In genomic region chr15:71883447-71883846, GRCh38 we compare ENCODE assay signal across 1 cellular context.
TF ChIP-seq lines count a peak whose summit lies in the region.

No MANE protein-coding gene starts in this region.

TF ChIP-seq in K562, 482 proteins besides CTCF, POLR2A, EP300 and RAD21 (continued from another document):
- TF ChIP-seq MAZ (CRISPR knock-in tag; conservative IDR thresholded peaks at IDR 0.05 in 1 of 2, IDR thresholded peaks at IDR 0.05 in 1 of 2) (no peak), JUNB (CRISPR knock-in tag; conservative IDR thresholded peaks at IDR 0.05) (no peak), ZNF655 (CRISPR knock-in tag; IDR thresholded peaks at IDR 0.05) (no peak)
- TF ChIP-seq, protein P1, sequence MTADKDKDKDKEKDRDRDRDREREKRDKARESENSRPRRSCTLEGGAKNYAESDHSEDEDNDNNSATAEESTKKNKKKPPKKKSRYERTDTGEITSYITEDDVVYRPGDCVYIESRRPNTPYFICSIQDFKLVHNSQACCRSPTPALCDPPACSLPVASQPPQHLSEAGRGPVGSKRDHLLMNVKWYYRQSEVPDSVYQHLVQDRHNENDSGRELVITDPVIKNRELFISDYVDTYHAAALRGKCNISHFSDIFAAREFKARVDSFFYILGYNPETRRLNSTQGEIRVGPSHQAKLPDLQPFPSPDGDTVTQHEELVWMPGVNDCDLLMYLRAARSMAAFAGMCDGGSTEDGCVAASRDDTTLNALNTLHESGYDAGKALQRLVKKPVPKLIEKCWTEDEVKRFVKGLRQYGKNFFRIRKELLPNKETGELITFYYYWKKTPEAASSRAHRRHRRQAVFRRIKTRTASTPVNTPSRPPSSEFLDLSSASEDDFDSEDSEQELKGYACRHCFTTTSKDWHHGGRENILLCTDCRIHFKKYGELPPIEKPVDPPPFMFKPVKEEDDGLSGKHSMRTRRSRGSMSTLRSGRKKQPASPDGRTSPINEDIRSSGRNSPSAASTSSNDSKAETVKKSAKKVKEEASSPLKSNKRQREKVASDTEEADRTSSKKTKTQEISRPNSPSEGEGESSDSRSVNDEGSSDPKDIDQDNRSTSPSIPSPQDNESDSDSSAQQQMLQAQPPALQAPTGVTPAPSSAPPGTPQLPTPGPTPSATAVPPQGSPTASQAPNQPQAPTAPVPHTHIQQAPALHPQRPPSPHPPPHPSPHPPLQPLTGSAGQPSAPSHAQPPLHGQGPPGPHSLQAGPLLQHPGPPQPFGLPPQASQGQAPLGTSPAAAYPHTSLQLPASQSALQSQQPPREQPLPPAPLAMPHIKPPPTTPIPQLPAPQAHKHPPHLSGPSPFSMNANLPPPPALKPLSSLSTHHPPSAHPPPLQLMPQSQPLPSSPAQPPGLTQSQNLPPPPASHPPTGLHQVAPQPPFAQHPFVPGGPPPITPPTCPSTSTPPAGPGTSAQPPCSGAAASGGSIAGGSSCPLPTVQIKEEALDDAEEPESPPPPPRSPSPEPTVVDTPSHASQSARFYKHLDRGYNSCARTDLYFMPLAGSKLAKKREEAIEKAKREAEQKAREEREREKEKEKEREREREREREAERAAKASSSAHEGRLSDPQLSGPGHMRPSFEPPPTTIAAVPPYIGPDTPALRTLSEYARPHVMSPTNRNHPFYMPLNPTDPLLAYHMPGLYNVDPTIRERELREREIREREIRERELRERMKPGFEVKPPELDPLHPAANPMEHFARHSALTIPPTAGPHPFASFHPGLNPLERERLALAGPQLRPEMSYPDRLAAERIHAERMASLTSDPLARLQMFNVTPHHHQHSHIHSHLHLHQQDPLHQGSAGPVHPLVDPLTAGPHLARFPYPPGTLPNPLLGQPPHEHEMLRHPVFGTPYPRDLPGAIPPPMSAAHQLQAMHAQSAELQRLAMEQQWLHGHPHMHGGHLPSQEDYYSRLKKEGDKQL (CRISPR knock-in tag; IDR thresholded peaks at IDR 0.05; ENCODE audit: borderline replicate concordance) = no peak
